Comparison of ENCODE assay signal across 9 cellular contexts in the genomic region with DNA sequence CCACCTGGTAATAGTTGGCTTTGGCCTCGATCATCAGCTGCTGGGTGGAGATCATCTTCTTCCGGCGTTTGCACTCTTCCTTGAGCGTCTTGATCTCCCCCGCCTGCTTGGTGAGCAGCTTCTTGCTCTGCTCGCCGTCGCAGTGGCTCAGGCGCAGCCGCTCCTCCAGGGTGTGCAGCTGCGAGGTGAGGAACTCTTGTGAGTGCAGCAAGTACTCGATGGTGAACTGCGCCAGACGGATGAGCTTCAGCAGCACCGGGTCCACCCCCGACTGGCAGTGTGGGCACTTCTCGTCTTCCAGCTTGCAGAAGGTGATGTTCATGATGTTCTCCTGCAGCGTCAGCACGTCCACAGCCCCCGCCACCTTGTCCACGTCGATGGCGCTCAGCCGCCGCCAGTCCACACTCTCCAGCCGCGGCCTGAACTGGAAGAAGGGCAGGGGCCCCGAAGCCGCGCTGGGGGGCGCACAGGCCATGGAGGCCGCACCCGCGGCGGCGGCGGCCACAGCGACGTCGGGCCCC. TPM values are rescaled to one million over a fixed set of nuclear protein-coding genes. Genes with fewer than 3 reads are reported as not detected.
DNase-seq lines count a peak whose midpoint lies in the region; ATAC-seq and TF ChIP-seq lines count a peak whose summit lies in the region.
"Had no signal": no experiment of that assay in that cellular context is flagged by ENCODE, and none has a peak within 500 bp of the region (broad histone marks: within the 10 kb centered on the region; RNA-seq: fewer than 3 reads in every experiment).

No MANE protein-coding gene starts in this region.

- no peak for ATAC-seq in left lung
- no peak for ATAC-seq in HG02571 (IDR thresholded peaks at IDR 0.05; ENCODE audit: unreplicated experiment)
- ATAC-seq in GM21619 (IDR thresholded peaks at IDR 0.05; ENCODE audit: unreplicated experiment), result no peak

- intact Hi-C loops in colonic mucosa (cut with DNase I) (no loop called here), left lung (cut with DNase I) (no loop called here)

- H3K9me3 ChIP-seq in HUES64 (ENCODE audit: insufficient read depth, low read depth, low read length), result no peaks in the 10 kb centered on the region
- no peaks in the 10 kb centered on the region for H3K9me3 ChIP-seq in colonic mucosa
- no peaks in the 10 kb centered on the region for H3K9me3 ChIP-seq in left lung
- H3K9me3 ChIP-seq in subcutaneous abdominal adipose tissue (ENCODE audit: control insufficient read depth in 5 of 5, low read length in 5 of 5), result no peaks in the 10 kb centered on the region

- 68% methylated on average over 40 of the region's 40 CpGs for WGBS in HUES64

- H3K4me3 ChIP-seq in HUES64 (ENCODE audit: low read length) (peak overlapping the region; percentile 74), colonic mucosa (peak overlapping the region; percentile 33), left lung (peak overlapping the region; percentile 28 to 31), subcutaneous abdominal adipose tissue (ENCODE audit: low read depth in 1 of 5, low read length in 5 of 5) (peak overlapping the region in 4 of 5 donors; percentile 27 to 54 (median 38))

- TF ChIP-seq CTCF in colonic mucosa (IDR thresholded peaks at IDR 0.05) (no peak), left lung (IDR thresholded peaks at IDR 0.05) (no peak)

- H3K27me3 ChIP-seq in HUES64 (ENCODE audit: insufficient read depth, low read length), result peaks cover 17% of the 10 kb centered on the region
- peaks cover 39% of the 10 kb centered on the region for H3K27me3 ChIP-seq in colonic mucosa
- peaks cover 37 to 71% of the 10 kb centered on the region in 2 donors for H3K27me3 ChIP-seq in left lung
- peaks cover 5 to 21% (median 16%) of the 10 kb centered on the region in 5 donors for H3K27me3 ChIP-seq in subcutaneous abdominal adipose tissue (ENCODE audit: control insufficient read depth in 5 of 5, insufficient read depth in 4 of 5, low read length in 5 of 5)

- H3K4me1 ChIP-seq in HUES64 (ENCODE audit: insufficient read depth, low read length), result peaks cover 20% of the 10 kb centered on the region
- no peaks in the 10 kb centered on the region for H3K4me1 ChIP-seq in colonic mucosa
- peaks cover 0 to 34% of the 10 kb centered on the region in 2 donors for H3K4me1 ChIP-seq in left lung
- H3K4me1 ChIP-seq in subcutaneous abdominal adipose tissue (ENCODE audit: control insufficient read depth in 5 of 5, insufficient read depth in 5 of 5, low read length in 5 of 5), result peaks cover 0 to 30% (median 25%) of the 10 kb centered on the region in 5 donors

- H3K9ac ChIP-seq in HUES64 (ENCODE audit: low read depth, low read length), result 0 out of 2 replicates have a peak overlapping the region, but pooled peaks have one; percentile 16
- H3K9ac ChIP-seq in colonic mucosa (ENCODE audit: low read depth in 2 of 2, low read length in 2 of 2), result no peak overlapping the region
- no peak overlapping the region for H3K9ac ChIP-seq in subcutaneous abdominal adipose tissue (ENCODE audit: low read length in 5 of 5)

- H3K36me3 ChIP-seq in HUES64 (ENCODE audit: insufficient read depth, low read length) (peaks cover 34% of the 10 kb centered on the region), colonic mucosa (no peaks in the 10 kb centered on the region), left lung (no peaks in the 10 kb centered on the region), subcutaneous abdominal adipose tissue (ENCODE audit: control insufficient read depth in 5 of 5, insufficient read depth in 5 of 5, low read length in 5 of 5) (no peaks in the 10 kb centered on the region)

- no peak overlapping the region for H3K27ac ChIP-seq in HUES64 (ENCODE audit: low read depth, low read length)
- H3K27ac ChIP-seq in colonic mucosa, result no peak overlapping the region
- H3K27ac ChIP-seq in left lung, result no peak overlapping the region
- no peak overlapping the region for H3K27ac ChIP-seq in subcutaneous abdominal adipose tissue (ENCODE audit: low read depth, low read length)

- DNase-seq in colonic mucosa (no peak), left lung (peak in 1 of 2 donors; percentile 62), NCI-H1092 (lab: John Stamatoyannopoulos, UW) (no peak), KG1 (lab: John Stamatoyannopoulos, UW) (no peak)
- DNase-seq: activated CD4-positive, alpha-beta T cell treated with anti-CD3 and anti-CD28 coated beads for 1 hour had no signal

RNA-seq across cellular contexts. Expression of a gene that starts 3.2 kb away (rescaled TPM):
- polyA plus RNA-seq in HUES64 (2013, experiment 1 of 2), result 22.0 TPM
- polyA plus RNA-seq in HUES64 (2013, experiment 2 of 2), result 33.2 TPM
- total RNA-seq in colonic mucosa (1 to 10 TPM; 2.2 to 3.6 TPM), left lung (10 to 100 TPM in 1 of 2 donors, 1 to 10 TPM in 1; 8.2 to 11.0 TPM)

RNA-seq across cellular contexts. Expression of a gene that starts 35.6 kb away (rescaled TPM):
- 15.3 TPM for polyA plus RNA-seq in HUES64 (2013, experiment 1 of 2)
- polyA plus RNA-seq in HUES64 (2013, experiment 2 of 2), result 14.8 TPM
- total RNA-seq in colonic mucosa (10 to 100 TPM; 70.6 to 76.8 TPM), left lung (10 to 100 TPM; 61.2 to 87.8 TPM)
